In the genomic region with DNA sequence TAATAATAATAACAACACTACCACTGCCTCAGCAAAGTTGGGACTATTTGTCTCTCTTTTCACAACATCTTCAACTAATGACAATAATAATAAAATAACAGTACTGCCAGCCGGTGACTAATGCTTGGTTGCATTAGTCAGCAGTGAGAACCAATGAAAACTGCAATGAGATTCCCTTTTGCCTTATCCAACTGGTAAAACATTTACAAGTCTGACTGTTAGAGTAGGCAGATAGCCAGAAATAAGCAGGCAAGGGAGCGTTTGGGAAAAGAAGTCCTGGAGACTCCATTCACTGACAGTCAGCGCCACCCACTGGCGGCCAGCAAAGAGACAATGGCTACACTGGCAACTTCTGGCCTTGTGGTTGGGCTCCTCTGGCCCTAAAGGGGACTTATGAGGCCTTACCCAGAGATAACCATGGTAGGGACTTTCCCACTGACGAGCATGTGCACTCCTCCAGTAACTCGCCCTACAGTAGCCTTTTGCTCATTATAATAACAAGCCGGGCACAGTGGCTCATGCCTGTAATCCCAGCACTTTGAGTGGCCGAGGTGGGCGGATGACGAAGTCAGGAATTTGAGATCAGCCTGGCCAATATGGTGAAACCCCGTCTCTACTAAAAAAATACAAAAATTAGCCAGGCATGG, we compare ENCODE assay signal across 8 cellular contexts. TPM values are rescaled to one million over a fixed set of nuclear protein-coding genes. Genes with fewer than 3 reads are reported as not detected.
DNase-seq lines count a peak whose midpoint lies in the region; ATAC-seq, FAIRE-seq and TF ChIP-seq lines count a peak whose summit lies in the region.

No MANE protein-coding gene starts in this region.

- FAIRE-seq in D721Med (lab: Jason Lieb, UNC): no peak
- peak; percentile 64 for FAIRE-seq in H54 (lab: Jason Lieb, UNC)

- H3K27ac Mint-ChIP-seq in activated CD4-positive, alpha-beta memory T cell treated with anti-CD3 and anti-CD28 coated beads for 36 hours: no peak overlapping the region

- CTCF ChIA-PET in activated CD4-positive, alpha-beta memory T cell treated with anti-CD3 and anti-CD28 coated beads for 36 hours (lab: Charles Lee): interaction anchor here (0.6 to 1.8 kb wide), 2 partner anchors 33 to 318 kb away, joined by 3 to 9 read pairs; no protein-coding TSS in a partner anchor

- POLR2A ChIA-PET in activated CD4-positive, alpha-beta memory T cell treated with anti-CD3 and anti-CD28 coated beads for 36 hours (lab: Charles Lee): no interaction called here

- H3K4me3 Mint-ChIP-seq in activated CD4-positive, alpha-beta memory T cell treated with anti-CD3 and anti-CD28 coated beads for 36 hours: no peak overlapping the region

- H3K27me3 Mint-ChIP-seq in activated CD4-positive, alpha-beta memory T cell treated with anti-CD3 and anti-CD28 coated beads for 36 hours: peaks cover 6% of the 10 kb centered on the region

- DNase-seq in D721Med (ENCODE audit: insufficient read length, low spot score): no peak
- peak; percentile 77 for DNase-seq in H54 (ENCODE audit: insufficient read length, low spot score)
- DNase-seq in NCI-H2171 (lab: John Stamatoyannopoulos, UW): peak; percentile 39
- DNase-seq in activated CD4-positive, alpha-beta memory T cell treated with anti-CD3 and anti-CD28 coated beads for 36 hours: peak; percentile 46
- DNase-seq in head of caudate nucleus: peak; percentile 28 to 88 (median 66)
- peak; percentile 94 for DNase-seq in posterior vena cava (ENCODE audit: low spot score)

- no peaks in the 10 kb centered on the region for H3K9me3 Mint-ChIP-seq in activated CD4-positive, alpha-beta memory T cell treated with anti-CD3 and anti-CD28 coated beads for 36 hours

- ATAC-seq in GM18909 (IDR thresholded peaks at IDR 0.05; ENCODE audit: poor library complexity, unreplicated experiment) (no peak), GM21737 (IDR thresholded peaks at IDR 0.05; ENCODE audit: unreplicated experiment) (no peak)

- no peaks in the 10 kb centered on the region for H3K36me3 Mint-ChIP-seq in activated CD4-positive, alpha-beta memory T cell treated with anti-CD3 and anti-CD28 coated beads for 36 hours

- TF ChIP-seq POLR2A in H54 (IDR thresholded peaks at IDR 0.05; ENCODE audit: low read depth, low read length): no peak

- TF ChIP-seq CTCF in D721Med (IDR thresholded peaks at IDR 0.05; ENCODE audit: insufficient read depth, missing control alignments): peak; percentile 74

- peaks cover 19% of the 10 kb centered on the region for H3K4me1 Mint-ChIP-seq in activated CD4-positive, alpha-beta memory T cell treated with anti-CD3 and anti-CD28 coated beads for 36 hours (ENCODE audit: low read depth)

- intact Hi-C loops in activated CD4-positive, alpha-beta memory T cell treated with anti-CD3 and anti-CD28 coated beads for 36 hours (cut with micrococcal nuclease): loop anchor here (5.0 kb wide), 2 partner anchors 187 to 307 kb away; partner anchors contain the start of gene SIRPG
- intact Hi-C loops in head of caudate nucleus (cut with DNase I): loop anchor here (10.0 kb wide), 1 partner anchor 155 kb away; no protein-coding TSS in a partner anchor
- intact Hi-C loops in posterior vena cava (cut with DNase I): no loop called here

RNA-seq across cellular contexts. Expression of gene NSFL1C, which starts 3.4 kb away (rescaled TPM):
- total RNA-seq in activated CD4-positive, alpha-beta memory T cell treated with anti-CD3 and anti-CD28 coated beads for 36 hours: 10 to 100 TPM; 81.8 to 83.1 TPM
- total RNA-seq in posterior vena cava: 10 to 100 TPM; 58.7 to 62.0 TPM

RNA-seq across cellular contexts. Expression of gene SIRPB2, which starts 21.2 kb away (rescaled TPM):
- not detected for total RNA-seq in activated CD4-positive, alpha-beta memory T cell treated with anti-CD3 and anti-CD28 coated beads for 36 hours
- 10 to 100 TPM in 1 of 2 donors, 1 to 10 TPM in 1; 8.8 to 13.3 TPM for total RNA-seq in posterior vena cava

Comparison
In these comparisons a context has a peak if more than half of its experiments do, and no peak if none do; other contexts are left out.
1. RNA of gene SIRPB2, which starts 21.2 kb away (total RNA-seq): 8.8 to 13.3 TPM in posterior vena cava; not detected in activated CD4-positive, alpha-beta memory T cell treated with anti-CD3 and anti-CD28 coated beads for 36 hours; every median in the first group is over 4 times any median in the second.
2. intact Hi-C loops: an anchor here in activated CD4-positive, alpha-beta memory T cell treated with anti-CD3 and anti-CD28 coated beads for 36 hours (5.0 kb wide) and head of caudate nucleus (10.0 kb wide); none called in posterior vena cava.